In genomic region chr1:165888552-165888920, GRCh38 we compare ENCODE assay signal across 22 cellular contexts.
"Had no signal": no experiment of that assay in that cellular context is flagged by ENCODE, and none has a peak within 500 bp of the region (broad histone marks: within the 10 kb centered on the region; RNA-seq: fewer than 3 reads in every experiment).

No MANE protein-coding gene starts in this region.

- H3K4me2 ChIP-seq: smooth muscle cell had no signal

- H3K27me3 Mint-ChIP-seq: activated naive CD4-positive, alpha-beta T cell treated with anti-CD3 and anti-CD28 coated beads, Interleukin-2, amount 10 ng/mL, durations not matched to agents 7 days and 5 days; naive B cell had no signal

- H3K4me3 ChIP-seq: heart right ventricle, lower lobe of right lung, sigmoid colon, smooth muscle cell, tibial artery had no signal

- FAIRE-seq: urothelium cell line had no signal

- H3K4me1 Mint-ChIP-seq: activated naive CD4-positive, alpha-beta T cell treated with anti-CD3 and anti-CD28 coated beads, Interleukin-2, amount 10 ng/mL, durations not matched to agents 7 days and 5 days had no signal

- DNase-seq: activated CD4-positive, alpha-beta T cell treated with anti-CD3 and anti-CD28 coated beads, Interleukin-2, amount 50 U/mL, for 4 hours; activated effector memory CD4-positive, alpha-beta T cell treated with anti-CD3 and anti-CD28 coated beads, Interleukin-2, amount 50 U/mL, for 16 hours; activated naive CD4-positive, alpha-beta T cell treated with anti-CD3 and anti-CD28 coated beads, Interleukin-2, amount 10 ng/mL, durations not matched to agents 7 days and 5 days; amygdala; cortex of kidney; endodermal cell; foreskin fibroblast; heart right ventricle; islet precursor cell; left colon; lower lobe of right lung; naive B cell; occipital lobe; posterior cingulate gyrus; sigmoid colon; stimulated activated CD4-positive, alpha-beta T cell treated with anti-CD3 and anti-CD28 coated beads, Interleukin-15, amount 100 ng/mL, for 24 hours; stimulated activated naive CD4-positive, alpha-beta T cell; T-helper 1 cell; tibial artery had no signal

- H3K9me3 Mint-ChIP-seq: activated naive CD4-positive, alpha-beta T cell treated with anti-CD3 and anti-CD28 coated beads, Interleukin-2, amount 10 ng/mL, durations not matched to agents 7 days and 5 days; naive B cell; neural crest cell had no signal

- H3K27me3 ChIP-seq: heart right ventricle, sigmoid colon, tibial artery had no signal

- H3K9me3 ChIP-seq: heart right ventricle, lower lobe of right lung, sigmoid colon, tibial artery had no signal

- H3K27ac ChIP-seq: heart right ventricle, lower lobe of right lung, sigmoid colon, tibial artery had no signal

- ATAC-seq: heart right ventricle, lower lobe of right lung had no signal

- H3K4me3 Mint-ChIP-seq: activated naive CD4-positive, alpha-beta T cell treated with anti-CD3 and anti-CD28 coated beads, Interleukin-2, amount 10 ng/mL, durations not matched to agents 7 days and 5 days; endodermal cell; naive B cell; neural crest cell had no signal

- H3K27ac Mint-ChIP-seq: activated naive CD4-positive, alpha-beta T cell treated with anti-CD3 and anti-CD28 coated beads, Interleukin-2, amount 10 ng/mL, durations not matched to agents 7 days and 5 days; endodermal cell; naive B cell had no signal
